In the genomic region with DNA sequence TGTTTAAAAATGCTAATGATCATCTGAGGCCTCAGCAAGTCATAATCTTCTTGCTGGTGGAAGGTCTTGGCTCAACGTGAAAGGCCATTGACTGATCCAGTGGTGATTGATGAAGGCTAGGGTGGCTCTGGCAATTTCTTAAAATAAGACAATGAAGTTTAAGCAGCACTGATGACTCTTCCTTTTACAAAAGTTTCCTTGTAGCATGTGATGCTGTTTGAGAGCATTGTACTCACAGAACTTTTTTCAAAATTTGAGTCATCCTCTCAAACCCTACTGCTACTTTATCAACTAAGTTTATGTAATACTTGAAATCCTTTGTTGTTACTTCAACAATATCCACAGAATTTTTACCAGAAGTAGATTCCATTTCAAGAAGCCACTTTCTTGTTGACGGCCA, we compare ENCODE assay signal across 22 cellular contexts.
DNase-seq lines count a peak whose midpoint lies in the region; ATAC-seq and TF ChIP-seq lines count a peak whose summit lies in the region.
"Had no signal": no experiment of that assay in that cellular context is flagged by ENCODE, and none has a peak within 500 bp of the region (broad histone marks: within the 10 kb centered on the region; RNA-seq: fewer than 3 reads in every experiment).

No MANE protein-coding gene starts in this region.

- no peaks in the 10 kb centered on the region for H3K9me3 ChIP-seq in CD8-positive, alpha-beta T cell (ENCODE audit: low read length)
- H3K9me3 ChIP-seq in adipocyte (ENCODE audit: control insufficient read depth, low read length) (no peaks in the 10 kb centered on the region), right cardiac atrium (ENCODE audit: control insufficient read depth, low read length) (no peaks in the 10 kb centered on the region)
- H3K9me3 ChIP-seq: body of pancreas, gastrocnemius medialis, sigmoid colon, tibial artery had no signal

- DNase-seq in AG10803 (ENCODE audit: low read depth): peak; percentile 22
- no peak for DNase-seq in CD8-positive, alpha-beta T cell
- peak; percentile 26 for DNase-seq in adipocyte (ENCODE audit: low read depth)
- DNase-seq in foreskin keratinocyte: peak; percentile 26 to 65
- no peak for DNase-seq in DMS79 (lab: John Stamatoyannopoulos, UW)
- DNase-seq in right cardiac atrium: no peak
- no peak for DNase-seq in cerebellar cortex (ENCODE audit: low spot score)
- DNase-seq: activated CD4-positive, alpha-beta T cell treated with anti-CD3 and anti-CD28 coated beads, Interleukin-2, amount 10 ng/mL, durations not matched to agents 7 days and 5 days; body of pancreas; DMS79 treated with DMSO at 0.1 percent for 48 hours; gastrocnemius medialis; KG1; kidney glomerular epithelial cell; NCI-H1694; NCI-H2171 treated with DMSO at 0.1 percent for 48 hours; NCI-H69; sigmoid colon; stimulated activated naive B cell treated with anti-CD40 and anti-IgM and Interleukin-4, amounts not matched to agents 10 μg/mL and 1 μg/mL and 100 μg/mL, for 72 hours; tibial artery had no signal

- CTCF ChIA-PET in CD8-positive, alpha-beta T cell (lab: Charles Lee): no interaction called here

- no peak overlapping the region for H3K27ac ChIP-seq in CD8-positive, alpha-beta T cell (ENCODE audit: low read depth, low read length)
- H3K27ac ChIP-seq in foreskin keratinocyte (no peak overlapping the region), right cardiac atrium (ENCODE audit: low read length) (no peak overlapping the region)
- H3K27ac ChIP-seq: body of pancreas, gastrocnemius medialis, parathyroid adenoma, sigmoid colon, tibial artery had no signal

- no peaks in the 10 kb centered on the region for H3K36me3 ChIP-seq in CD8-positive, alpha-beta T cell (ENCODE audit: insufficient read depth, low read length)
- H3K36me3 ChIP-seq in adipocyte (ENCODE audit: control insufficient read depth, insufficient read depth, low read length, severe bottlenecking): peaks cover 31% of the 10 kb centered on the region

- peak overlapping the region; percentile 69 for H3K27ac Mint-ChIP-seq in CD8-positive, alpha-beta T cell
- H3K27ac Mint-ChIP-seq: activated CD4-positive, alpha-beta T cell treated with anti-CD3 and anti-CD28 coated beads, Interleukin-2, amount 10 ng/mL, durations not matched to agents 7 days and 5 days; dendritic cell treated with granulocyte-macrophage colony-stimulating factor and Interleukin-4, amounts not matched to agents 40 ng/mL and 50 ng/mL, for 4 days; stimulated activated naive B cell treated with anti-CD40 and anti-IgM and Interleukin-4, amounts not matched to agents 10 μg/mL and 1 μg/mL and 100 μg/mL, for 72 hours had no signal

- peaks cover 18% of the 10 kb centered on the region for H3K4me1 ChIP-seq in CD8-positive, alpha-beta T cell (ENCODE audit: insufficient read depth, low read length)
- H3K4me1 ChIP-seq in adipocyte (ENCODE audit: control insufficient read depth, insufficient read depth, low read length) (no peaks in the 10 kb centered on the region), foreskin keratinocyte (peaks cover 6% of the 10 kb centered on the region), right cardiac atrium (ENCODE audit: control insufficient read depth, insufficient read depth, low read length) (no peaks in the 10 kb centered on the region)
- H3K4me1 ChIP-seq: body of pancreas, parathyroid adenoma, sigmoid colon had no signal

- peaks cover 51% of the 10 kb centered on the region for H3K4me1 Mint-ChIP-seq in CD8-positive, alpha-beta T cell (ENCODE audit: low read depth)

- H3K36me3 Mint-ChIP-seq in CD8-positive, alpha-beta T cell: peaks cover 57% of the 10 kb centered on the region

- intact Hi-C loops in CD8-positive, alpha-beta T cell (cut with DNase I, micrococcal nuclease): loop anchor here (5.0 to 10.0 kb wide), 3 partner anchors 113 to 805 kb away; partner anchors contain the start of gene ZBTB2 (in 1 of the 2)
- intact Hi-C loops in right cardiac atrium (cut with DNase I): no loop called here

- 87% methylated on average over 2 of the region's 2 CpGs for WGBS in right cardiac atrium

- no peak overlapping the region for H3K9ac ChIP-seq in adipocyte (ENCODE audit: low read length)
- H3K9ac ChIP-seq: parathyroid adenoma had no signal

- no peak overlapping the region for H3K4me3 ChIP-seq in AG10803 (ENCODE audit: low read length)
- no peak overlapping the region for H3K4me3 ChIP-seq in CD8-positive, alpha-beta T cell (ENCODE audit: low read depth, low read length)
- H3K4me3 ChIP-seq in adipocyte (ENCODE audit: low read length): no peak overlapping the region
- H3K4me3 ChIP-seq in right cardiac atrium (ENCODE audit: low read length): no peak overlapping the region
- H3K4me3 ChIP-seq: body of pancreas, gastrocnemius medialis, sigmoid colon, tibial artery had no signal

- TF ChIP-seq CTCF in AG10803 (conservative IDR thresholded peaks at IDR 0.05; ENCODE audit: low read length): no peak
- TF ChIP-seq CTCF in CD8-positive, alpha-beta T cell (IDR thresholded peaks at IDR 0.05): no peak
- TF ChIP-seq CTCF in foreskin keratinocyte (conservative IDR thresholded peaks at IDR 0.05): no peak

- H3K27me3 ChIP-seq in CD8-positive, alpha-beta T cell (ENCODE audit: insufficient read depth, low read length): no peaks in the 10 kb centered on the region
- H3K27me3 ChIP-seq in adipocyte (replicated peaks; ENCODE audit: control insufficient read depth, insufficient read depth, low read length) (no peaks in the 10 kb centered on the region), foreskin keratinocyte (no peaks in the 10 kb centered on the region), right cardiac atrium (ENCODE audit: control insufficient read depth, insufficient read depth) (no peaks in the 10 kb centered on the region)
- H3K27me3 ChIP-seq: body of pancreas, gastrocnemius medialis, sigmoid colon, tibial artery had no signal

- H3K27me3 Mint-ChIP-seq in CD8-positive, alpha-beta T cell (ENCODE audit: low read depth): no peaks in the 10 kb centered on the region
- H3K27me3 Mint-ChIP-seq: activated CD4-positive, alpha-beta T cell treated with anti-CD3 and anti-CD28 coated beads, Interleukin-2, amount 10 ng/mL, durations not matched to agents 7 days and 5 days; dendritic cell treated with granulocyte-macrophage colony-stimulating factor and Interleukin-4, amounts not matched to agents 40 ng/mL and 50 ng/mL, for 4 days; stimulated activated naive B cell treated with anti-CD40 and anti-IgM and Interleukin-4, amounts not matched to agents 10 μg/mL and 1 μg/mL and 100 μg/mL, for 72 hours had no signal

- POLR2A ChIA-PET in CD8-positive, alpha-beta T cell (lab: Charles Lee): no interaction called here

- H3K9me3 Mint-ChIP-seq in CD8-positive, alpha-beta T cell: peaks cover 19% of the 10 kb centered on the region

- H3K4me3 Mint-ChIP-seq in CD8-positive, alpha-beta T cell: no peak overlapping the region
- H3K4me3 Mint-ChIP-seq: activated CD4-positive, alpha-beta T cell treated with anti-CD3 and anti-CD28 coated beads, Interleukin-2, amount 10 ng/mL, durations not matched to agents 7 days and 5 days; dendritic cell treated with granulocyte-macrophage colony-stimulating factor and Interleukin-4, amounts not matched to agents 40 ng/mL and 50 ng/mL, for 4 days; stimulated activated naive B cell treated with anti-CD40 and anti-IgM and Interleukin-4, amounts not matched to agents 10 μg/mL and 1 μg/mL and 100 μg/mL, for 72 hours had no signal

- ATAC-seq in CD8-positive, alpha-beta T cell: no peak
- ATAC-seq in foreskin keratinocyte (peak; percentile 76), right cardiac atrium (no peak), GM18511 (IDR thresholded peaks at IDR 0.05; ENCODE audit: unreplicated experiment) (no peak)
- ATAC-seq: body of pancreas; gastrocnemius medialis; stimulated activated naive B cell treated with anti-CD40 and anti-IgM and Interleukin-4, amounts not matched to agents 10 μg/mL and 1 μg/mL and 100 μg/mL, for 72 hours had no signal

Comparison
In these comparisons a context has a peak if more than half of its experiments do, and no peak if none do; other contexts are left out.
1. DNase-seq: peak in AG10803 (single experiment), adipocyte (single experiment) and foreskin keratinocyte (2 of 2); none in CD8-positive, alpha-beta T cell (0 of 7), DMS79 (single experiment), right cardiac atrium (0 of 3) and cerebellar cortex (single experiment).
2. intact Hi-C loops: an anchor here in CD8-positive, alpha-beta T cell (5.0 to 10.0 kb wide); none called in right cardiac atrium.